10 cellular contexts compared by ENCODE assay signal in the genomic region with DNA sequence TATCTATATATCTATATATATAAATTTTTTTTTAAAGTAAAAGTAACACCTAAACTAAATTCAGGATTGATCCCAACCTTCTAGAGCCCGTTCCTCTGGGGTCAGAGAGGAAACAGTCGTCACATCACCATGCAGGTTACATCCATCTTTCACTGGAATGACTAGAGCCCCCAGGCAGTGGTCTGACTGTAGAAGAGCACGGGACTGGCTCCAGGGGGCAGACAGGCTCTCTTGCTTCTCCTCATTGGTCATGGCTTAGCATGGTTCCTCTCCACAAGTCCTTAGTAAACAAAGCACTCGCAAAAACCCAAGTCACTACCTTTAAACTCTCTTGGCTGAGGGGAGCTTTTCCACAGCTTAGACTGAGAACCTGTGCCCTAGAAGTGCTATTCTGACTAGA.
"Had no signal": no experiment of that assay in that cellular context is flagged by ENCODE, and none has a peak within 500 bp of the region (broad histone marks: within the 10 kb centered on the region; RNA-seq: fewer than 3 reads in every experiment).

No MANE protein-coding gene starts in this region.

- H3K4me1 ChIP-seq: HAP-1 had no signal

- H3K4me3 ChIP-seq: GM23338, HAP-1 had no signal

- H3K9me3 ChIP-seq: HAP-1 had no signal

- H3K27ac ChIP-seq: KMS-11 had no signal

- ATAC-seq: GM23338, HCT116 had no signal

- H3K27ac Mint-ChIP-seq: GM23338, HFFc6 had no signal

- H3K9me3 Mint-ChIP-seq: GM23338, HFFc6 had no signal

- H3K9ac ChIP-seq: KMS-11 had no signal

- DNase-seq: HFFc6, IMR-90, KBM-7 had no signal

- H2AFZ ChIP-seq: GM23338 had no signal

- H3K36me3 ChIP-seq: HAP-1 had no signal

- H3K4me3 Mint-ChIP-seq: GM23338, HFFc6 had no signal

- H3K4me2 ChIP-seq: GM23338, KMS-11 had no signal

- H3K4me1 Mint-ChIP-seq: GM23338 had no signal

- FAIRE-seq: H1, H54, HTR-8/SVneo had no signal
